29 cellular contexts compared by ENCODE assay signal in genomic region chr20:45581702-45582101, GRCh38. TPM values are rescaled to one million over a fixed set of nuclear protein-coding genes. Genes with fewer than 3 reads are reported as not detected.
"Had no signal": no experiment of that assay in that cellular context is flagged by ENCODE, and none has a peak within 500 bp of the region (broad histone marks: within the 10 kb centered on the region; RNA-seq: fewer than 3 reads in every experiment).

No MANE protein-coding gene starts in this region.

- H3K36me3 ChIP-seq: ascending aorta, gastrocnemius medialis, upper lobe of left lung, WERI-Rb-1 had no signal

- H3K27me3 ChIP-seq: ascending aorta, gastrocnemius medialis, upper lobe of left lung had no signal

- H3K4me3 ChIP-seq: ascending aorta, gastrocnemius medialis, upper lobe of left lung had no signal

- H3K9me3 ChIP-seq: ascending aorta, gastrocnemius medialis, upper lobe of left lung had no signal

- ATAC-seq: activated CD8-positive, alpha-beta T cell treated with anti-CD3 and anti-CD28 coated beads, Interleukin-2, amount 10 ng/mL, durations not matched to agents 7 days and 5 days; gastrocnemius medialis; sciatic nerve had no signal

- H3K4me1 ChIP-seq: ascending aorta, gastrocnemius medialis, upper lobe of left lung had no signal

- FAIRE-seq: islet of Langerhans had no signal

- H3K27ac ChIP-seq: ascending aorta, gastrocnemius medialis, upper lobe of left lung, WERI-Rb-1 had no signal

- DNase-seq: activated CD4-positive, alpha-beta T cell treated with anti-CD3 and anti-CD28 coated beads for 1 hour; activated CD4-positive, alpha-beta T cell treated with anti-CD3 and anti-CD28 coated beads, Interleukin-2, amount 50 U/mL, for 1 hour; activated CD8-positive, alpha-beta T cell treated with anti-CD3 and anti-CD28 coated beads, Interleukin-2, amount 10 ng/mL, durations not matched to agents 7 days and 5 days; activated gamma-delta T cell treated with Interleukin-2 at 50 U/mL for 16 hours; central memory CD4-positive, alpha-beta T cell; dermis blood vessel endothelial cell; effector CD8-positive, alpha-beta T cell; erythroblast; gastrocnemius medialis; hippocampal formation; left cardiac atrium; nephron progenitor cell; nucleus accumbens; stimulated activated CD4-positive, alpha-beta T cell treated with anti-CD3 and anti-CD28 coated beads, Interleukin-2, amount 100 ng/mL, for 48 hours; stimulated activated CD8-positive, alpha-beta memory T cell treated with anti-CD3 and anti-CD28 coated beads, Interleukin-4, amount 100 ng/mL, for 48 hours; stimulated activated naive CD4-positive, alpha-beta T cell; T-helper 1 cell; T-helper 9 cell; upper lobe of left lung; WERI-Rb-1 had no signal

RNA-seq across cellular contexts. Expression of gene WFDC8, which starts 2.6 kb away (rescaled TPM):
- total RNA-seq: activated CD8-positive, alpha-beta T cell treated with anti-CD3 and anti-CD28 coated beads, Interleukin-2, amount 10 ng/mL, durations not matched to agents 7 days and 5 days; activated T-helper 1 cell treated with anti-CD3 and anti-CD28 coated beads, Interleukin-12 subunit alpha, Interleukin-12 subunit beta, Interleukin-2, Interleukin-4 antibody, amounts not matched to agents 30 ng/mL and 10 ng/mL and 1 ng/mL, durations not matched to agents 14 hours and 24 hours and 36 hours; ascending aorta; dermis blood vessel endothelial cell; gastrocnemius medialis; left cardiac atrium; lower leg skin; mononuclear cell; myocyte; sciatic nerve; upper lobe of left lung had no signal
- polyA plus RNA-seq: adipose tissue, thymus had no signal

RNA-seq across cellular contexts. Expression of gene EPPIN, which starts 34.5 kb away (rescaled TPM):
- total RNA-seq: activated CD8-positive, alpha-beta T cell treated with anti-CD3 and anti-CD28 coated beads, Interleukin-2, amount 10 ng/mL, durations not matched to agents 7 days and 5 days; activated T-helper 1 cell treated with anti-CD3 and anti-CD28 coated beads, Interleukin-12 subunit alpha, Interleukin-12 subunit beta, Interleukin-2, Interleukin-4 antibody, amounts not matched to agents 30 ng/mL and 10 ng/mL and 1 ng/mL, durations not matched to agents 14 hours and 24 hours and 36 hours; ascending aorta; dermis blood vessel endothelial cell; gastrocnemius medialis; lower leg skin; mononuclear cell; myocyte; sciatic nerve had no signal
- polyA plus RNA-seq: adipose tissue had no signal

RNA-seq across cellular contexts. Expression of gene WFDC6, which starts 42.4 kb away (rescaled TPM):
- total RNA-seq: activated CD8-positive, alpha-beta T cell treated with anti-CD3 and anti-CD28 coated beads, Interleukin-2, amount 10 ng/mL, durations not matched to agents 7 days and 5 days; activated T-helper 1 cell treated with anti-CD3 and anti-CD28 coated beads, Interleukin-12 subunit alpha, Interleukin-12 subunit beta, Interleukin-2, Interleukin-4 antibody, amounts not matched to agents 30 ng/mL and 10 ng/mL and 1 ng/mL, durations not matched to agents 14 hours and 24 hours and 36 hours; ascending aorta; dermis blood vessel endothelial cell; gastrocnemius medialis; left cardiac atrium; mononuclear cell; myocyte; sciatic nerve had no signal
- polyA plus RNA-seq: adipose tissue had no signal

RNA-seq across cellular contexts. Expression of gene WFDC10A, which starts 47.8 kb away (rescaled TPM):
- total RNA-seq: activated CD8-positive, alpha-beta T cell treated with anti-CD3 and anti-CD28 coated beads, Interleukin-2, amount 10 ng/mL, durations not matched to agents 7 days and 5 days; activated T-helper 1 cell treated with anti-CD3 and anti-CD28 coated beads, Interleukin-12 subunit alpha, Interleukin-12 subunit beta, Interleukin-2, Interleukin-4 antibody, amounts not matched to agents 30 ng/mL and 10 ng/mL and 1 ng/mL, durations not matched to agents 14 hours and 24 hours and 36 hours; ascending aorta; dermis blood vessel endothelial cell; gastrocnemius medialis; left cardiac atrium; lower leg skin; mononuclear cell; myocyte; sciatic nerve; upper lobe of left lung had no signal
- polyA plus RNA-seq: adipose tissue had no signal

RNA-seq across cellular contexts. Expression of gene WFDC9, which starts 49.4 kb away (rescaled TPM):
- total RNA-seq: activated CD8-positive, alpha-beta T cell treated with anti-CD3 and anti-CD28 coated beads, Interleukin-2, amount 10 ng/mL, durations not matched to agents 7 days and 5 days; activated T-helper 1 cell treated with anti-CD3 and anti-CD28 coated beads, Interleukin-12 subunit alpha, Interleukin-12 subunit beta, Interleukin-2, Interleukin-4 antibody, amounts not matched to agents 30 ng/mL and 10 ng/mL and 1 ng/mL, durations not matched to agents 14 hours and 24 hours and 36 hours; ascending aorta; dermis blood vessel endothelial cell; gastrocnemius medialis; left cardiac atrium; lower leg skin; mononuclear cell; myocyte; sciatic nerve; upper lobe of left lung had no signal
- polyA plus RNA-seq: adipose tissue, thymus had no signal
